In genomic region chr20:31605031-31605901, GRCh38 we compare ENCODE assay signal across 8 cellular contexts. TPM values are rescaled to one million over a fixed set of nuclear protein-coding genes. Genes with fewer than 3 reads are reported as not detected.
DNase-seq lines count a peak whose midpoint lies in the region; ATAC-seq lines count a peak whose summit lies in the region.

A gene with protein sequence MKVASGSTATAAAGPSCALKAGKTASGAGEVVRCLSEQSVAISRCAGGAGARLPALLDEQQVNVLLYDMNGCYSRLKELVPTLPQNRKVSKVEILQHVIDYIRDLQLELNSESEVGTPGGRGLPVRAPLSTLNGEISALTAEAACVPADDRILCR (plus strand): TSS chr20:31605289. CDS start chr20:31605388, 99 bp downstream.

- peak; percentile 80 for ATAC-seq in GM21717 (IDR thresholded peaks at IDR 0.05; ENCODE audit: unreplicated experiment)

- peaks cover 36% of the 10 kb centered on the region for H3K27me3 ChIP-seq in mononuclear cell (ENCODE audit: insufficient read depth, low read length)

- H3K9me3 ChIP-seq in mononuclear cell (ENCODE audit: low read depth, low read length), result no peaks in the 10 kb centered on the region

- peaks cover 46% of the 10 kb centered on the region for H3K4me1 ChIP-seq in mononuclear cell (ENCODE audit: insufficient read depth, low read length)

- peak; percentile 87 for DNase-seq in DMS114 treated with DMSO at 0.1 percent for 48 hours (lab: John Stamatoyannopoulos, UW; ENCODE audit: unreplicated experiment)
- peak; percentile 90 for DNase-seq in Jurkat, Clone E6-1 (ENCODE audit: low read depth, low spot score)
- DNase-seq in OCI-M2 (lab: John Stamatoyannopoulos, UW; ENCODE audit: unreplicated experiment), result peak; percentile 80
- DNase-seq in activated T-cell treated with anti-CD3 and anti-CD28 coated beads for 48 hours (ENCODE audit: low read depth), result peak; percentile 82
- DNase-seq in epidermal melanocyte (ENCODE audit: insufficient read length, low spot score), result peak; percentile 97
- DNase-seq in stimulated activated CD8-positive, alpha-beta memory T cell treated with anti-CD3 and anti-CD28 coated beads, Interleukin-2, amount 100 ng/mL, for 1 hour (ENCODE audit: low read depth in 2 of 2), result peak; percentile 79 to 83

- H3K4me3 ChIP-seq in Jurkat, Clone E6-1 (ENCODE audit: low read length), result peak within 1 kb of the TSS; percentile 79
- peak within 1 kb of the TSS; percentile 46 for H3K4me3 ChIP-seq in mononuclear cell (ENCODE audit: low read length)

RNA-seq across cellular contexts. Expression of the gene that starts here (rescaled TPM):
- 67.2 TPM for polyA plus RNA-seq in Jurkat, Clone E6-1 (2012; ENCODE audit: insufficient read depth, insufficient read length)
- 17.1 TPM for total RNA-seq in mononuclear cell

Comparison
In these comparisons a context has a peak if more than half of its experiments do, and no peak if none do; other contexts are left out.
1. Peak in every context shown above with its lines: DNase-seq, ATAC-seq and H3K4me3 ChIP-seq.